1 cellular context compared by ENCODE assay signal in the genomic region with DNA sequence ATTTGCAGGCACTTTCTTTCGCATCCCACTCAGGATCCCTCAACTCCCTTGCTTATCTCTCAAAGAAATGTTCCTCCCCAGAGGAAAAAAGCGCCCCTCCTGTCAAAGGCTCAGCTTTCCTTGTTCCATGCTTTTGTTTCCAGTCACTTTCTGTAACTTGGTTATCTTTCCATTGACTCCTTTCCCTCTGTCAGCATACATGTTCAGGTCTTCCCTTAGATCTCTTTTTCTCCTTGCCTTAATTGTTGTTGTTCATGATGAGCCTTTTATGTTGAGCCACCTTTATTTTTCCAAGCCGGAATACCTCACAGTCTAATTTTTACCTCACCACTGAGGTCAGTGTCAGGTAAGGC.
TF ChIP-seq lines count a peak whose summit lies in the region.

No MANE protein-coding gene starts in this region.

TF ChIP-seq in GM12878, 131 proteins besides CTCF, POLR2A, EP300 and RAD21 (continued from another document):
- TF ChIP-seq FOS (IDR thresholded peaks at IDR 0.05; ENCODE audit: borderline replicate concordance, extremely low read depth, insufficient read length): no peak
- TF ChIP-seq ZNF274 (IDR thresholded peaks at IDR 0.05; ENCODE audit: insufficient read depth, insufficient read length): no peak
